ENCODE assay signal across 14 cellular contexts in the genomic region with DNA sequence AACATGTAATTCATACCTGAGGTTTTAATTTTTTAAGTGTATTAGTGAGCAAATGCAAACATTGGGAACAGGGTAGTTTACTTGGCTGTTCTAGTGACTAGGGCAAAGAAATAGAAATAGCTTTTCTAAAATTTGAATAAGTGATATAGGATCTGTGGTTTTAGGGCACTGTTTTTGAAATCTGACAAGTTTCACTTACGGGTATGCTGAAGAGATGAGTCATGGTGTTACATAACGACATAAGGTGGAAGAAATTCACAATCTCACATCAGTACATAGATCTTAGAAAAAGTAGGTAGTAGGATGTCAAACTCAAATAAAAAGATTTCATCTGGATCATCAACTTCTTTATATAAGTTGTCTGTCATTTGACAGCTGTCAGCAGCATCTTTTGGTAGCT.
A peak's percentile ranks its signal among the peaks of the same experiment; 100 is the strongest.
DNase-seq lines count a peak whose midpoint lies in the region; ATAC-seq lines count a peak whose summit lies in the region.
"Had no signal": no experiment of that assay in that cellular context is flagged by ENCODE, and none has a peak within 500 bp of the region (broad histone marks: within the 10 kb centered on the region; RNA-seq: fewer than 3 reads in every experiment).

No MANE protein-coding gene starts in this region.

- ATAC-seq in GM21526 (IDR thresholded peaks at IDR 0.05; ENCODE audit: low FRiP score, unreplicated experiment): peak; percentile 61
- ATAC-seq in stimulated activated naive B cell treated with anti-CD40 and anti-IgM and Interleukin-4, amounts not matched to agents 10 μg/mL and 1 μg/mL and 100 μg/mL, for 72 hours (replicated peaks): no peak
- ATAC-seq: lower lobe of right lung, T-cell had no signal

- no peak overlapping the region for H3K27ac Mint-ChIP-seq in stimulated activated naive B cell treated with anti-CD40 and anti-IgM and Interleukin-4, amounts not matched to agents 10 μg/mL and 1 μg/mL and 100 μg/mL, for 72 hours
- H3K27ac Mint-ChIP-seq: activated CD4-positive, alpha-beta T cell treated with anti-CD3 and anti-CD28 coated beads, Interleukin-2, amount 10 ng/mL, durations not matched to agents 24 days and 14 days; T-cell had no signal

- no peaks in the 10 kb centered on the region for H3K27me3 Mint-ChIP-seq in stimulated activated naive B cell treated with anti-CD40 and anti-IgM and Interleukin-4, amounts not matched to agents 10 μg/mL and 1 μg/mL and 100 μg/mL, for 72 hours
- H3K27me3 Mint-ChIP-seq: activated CD4-positive, alpha-beta T cell treated with anti-CD3 and anti-CD28 coated beads, Interleukin-2, amount 10 ng/mL, durations not matched to agents 24 days and 14 days; T-cell had no signal

- H3K36me3 Mint-ChIP-seq in stimulated activated naive B cell treated with anti-CD40 and anti-IgM and Interleukin-4, amounts not matched to agents 10 μg/mL and 1 μg/mL and 100 μg/mL, for 72 hours: no peaks in the 10 kb centered on the region
- H3K36me3 Mint-ChIP-seq: T-cell had no signal

- no peaks in the 10 kb centered on the region for H3K4me1 Mint-ChIP-seq in stimulated activated naive B cell treated with anti-CD40 and anti-IgM and Interleukin-4, amounts not matched to agents 10 μg/mL and 1 μg/mL and 100 μg/mL, for 72 hours
- H3K4me1 Mint-ChIP-seq: activated CD4-positive, alpha-beta T cell treated with anti-CD3 and anti-CD28 coated beads, Interleukin-2, amount 10 ng/mL, durations not matched to agents 24 days and 14 days; T-cell had no signal

- H3K4me3 Mint-ChIP-seq in stimulated activated naive B cell treated with anti-CD40 and anti-IgM and Interleukin-4, amounts not matched to agents 10 μg/mL and 1 μg/mL and 100 μg/mL, for 72 hours: no peak overlapping the region
- H3K4me3 Mint-ChIP-seq: activated CD4-positive, alpha-beta T cell treated with anti-CD3 and anti-CD28 coated beads, Interleukin-2, amount 10 ng/mL, durations not matched to agents 24 days and 14 days; T-cell had no signal

- no peaks in the 10 kb centered on the region for H3K9me3 Mint-ChIP-seq in stimulated activated naive B cell treated with anti-CD40 and anti-IgM and Interleukin-4, amounts not matched to agents 10 μg/mL and 1 μg/mL and 100 μg/mL, for 72 hours
- H3K9me3 Mint-ChIP-seq: activated CD4-positive, alpha-beta T cell treated with anti-CD3 and anti-CD28 coated beads, Interleukin-2, amount 10 ng/mL, durations not matched to agents 24 days and 14 days had no signal

- DNase-seq in AML-193 (lab: John Stamatoyannopoulos, UW) (peak; percentile 17 to 21), HPDE6-E6E7 (ENCODE audit: extremely low spot score) (peak; percentile 19), astrocyte of the hippocampus (ENCODE audit: low read depth, low spot score) (peak; percentile 26), islet precursor cell (no peak), SHP77 (lab: John Stamatoyannopoulos, UW) (no peak)
- DNase-seq in activated CD8-positive, alpha-beta memory T cell treated with anti-CD3 and anti-CD28 coated beads, Interleukin-2, amount 50 U/mL, for 48 hours: no peak
- DNase-seq in stimulated activated naive B cell treated with anti-CD40 and anti-IgM and Interleukin-4, amounts not matched to agents 10 μg/mL and 1 μg/mL and 100 μg/mL, for 72 hours: no peak
- DNase-seq: activated CD4-positive, alpha-beta T cell treated with anti-CD3 and anti-CD28 coated beads, Interleukin-2, amount 10 ng/mL, durations not matched to agents 24 days and 14 days; brain microvascular endothelial cell; hypothalamus; lower lobe of right lung; stimulated activated CD8-positive, alpha-beta memory T cell treated with anti-CD3 and anti-CD28 coated beads, Interleukin-4, amount 100 ng/mL, for 48 hours; T-cell had no signal

Comparison
In these comparisons a context has a peak if more than half of its experiments do, and no peak if none do; other contexts are left out.
1. DNase-seq: peak in AML-193 (2 of 2), HPDE6-E6E7 (single experiment) and astrocyte of the hippocampus (single experiment); none in activated CD8-positive, alpha-beta memory T cell treated with anti-CD3 and anti-CD28 coated beads, Interleukin-2, amount 50 U/mL, for 48 hours (single experiment), stimulated activated naive B cell treated with anti-CD40 and anti-IgM and Interleukin-4, amounts not matched to agents 10 μg/mL and 1 μg/mL and 100 μg/mL, for 72 hours (single experiment), islet precursor cell (single experiment) and SHP77 (0 of 2).